ENCODE assay signal across 13 cellular contexts in the genomic region with DNA sequence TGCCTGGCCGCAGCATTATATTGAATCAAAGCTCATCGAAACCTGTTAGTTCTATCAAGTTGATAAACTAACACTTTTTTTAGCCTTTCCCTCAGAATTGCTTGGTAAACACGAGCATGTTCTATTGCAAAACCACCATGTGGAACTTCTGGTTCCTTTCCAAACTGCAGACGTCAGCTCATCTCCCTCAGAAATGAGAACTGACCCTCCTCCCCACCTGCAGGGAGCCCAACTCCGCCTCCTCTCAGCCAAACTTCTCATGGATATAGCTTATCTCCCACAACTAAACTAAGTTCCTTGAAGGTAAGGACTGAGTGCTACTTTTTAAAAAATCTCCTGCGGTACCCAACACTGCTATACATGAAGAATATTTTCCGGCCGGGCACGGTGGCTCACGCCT. TPM values are rescaled to one million over a fixed set of nuclear protein-coding genes. Genes with fewer than 3 reads are reported as not detected.
DNase-seq lines count a peak whose midpoint lies in the region; ATAC-seq, FAIRE-seq and TF ChIP-seq lines count a peak whose summit lies in the region.
"Had no signal": no experiment of that assay in that cellular context is flagged by ENCODE, and none has a peak within 500 bp of the region (broad histone marks: within the 10 kb centered on the region; RNA-seq: fewer than 3 reads in every experiment).

No MANE protein-coding gene starts in this region.

- no peak for TF ChIP-seq POLR2A in adrenal gland (IDR thresholded peaks at IDR 0.05)

- no peaks in the 10 kb centered on the region for H3K9me3 Mint-ChIP-seq in CD14-positive monocyte
- H3K9me3 Mint-ChIP-seq: mesothelial cell of epicardium had no signal

- TF ChIP-seq CTCF in CD14-positive monocyte (IDR thresholded peaks at IDR 0.05) (no peak), adrenal gland (IDR thresholded peaks at IDR 0.05) (no peak), heart right ventricle (IDR thresholded peaks at IDR 0.05) (no peak), D721Med (IDR thresholded peaks at IDR 0.05; ENCODE audit: insufficient read depth, missing control alignments) (no peak)

- H3K4me3 ChIP-seq in adrenal gland (no peak overlapping the region), heart right ventricle (no peak overlapping the region)

- no peak for FAIRE-seq in D721Med (lab: Jason Lieb, UNC)
- FAIRE-seq: small intestine had no signal

- ATAC-seq in heart right ventricle (peak in 6 of 8 donors; percentile 38 to 75 (median 60)), sciatic nerve (peak; percentile 90)
- ATAC-seq: foreskin keratinocyte had no signal

- peak overlapping the region; percentile 74 to 90 (median 85) for H3K27ac Mint-ChIP-seq in CD14-positive monocyte
- H3K27ac Mint-ChIP-seq: mesothelial cell of epicardium had no signal

- H3K27ac ChIP-seq in adrenal gland = peak overlapping the region in 1 of 5 donors; percentile 24
- H3K27ac ChIP-seq in heart right ventricle = peak overlapping the region in 2 of 10 donors; percentile 37 to 57
- H3K27ac ChIP-seq: foreskin keratinocyte had no signal

- WGBS in adrenal gland, 4 donors = 77 to 88% (median 79%) methylated on average over 10 of the region's 10 CpGs
- WGBS in heart right ventricle, 2 donors = 89 to 94% methylated on average over 10 of the region's 10 CpGs

- peak overlapping the region in 1 of 2 donors; percentile 67 for H3K4me3 Mint-ChIP-seq in CD14-positive monocyte
- H3K4me3 Mint-ChIP-seq: mesothelial cell of epicardium had no signal

- peaks cover 10% of the 10 kb centered on the region for H3K4me1 Mint-ChIP-seq in CD14-positive monocyte
- H3K4me1 Mint-ChIP-seq: mesothelial cell of epicardium had no signal

- H3K27me3 Mint-ChIP-seq in CD14-positive monocyte (ENCODE audit: low read depth in 3 of 3) = peaks cover 0 to 2% (median 0%) of the 10 kb centered on the region in 3 donors

- intact Hi-C loops in CD14-positive monocyte (cut with micrococcal nuclease) (no loop called here), adrenal gland (cut with DNase I) (no loop called here), heart right ventricle (cut with DNase I) (no loop called here), sciatic nerve (cut with DNase I) (no loop called here)

- H3K4me1 ChIP-seq in adrenal gland (replicated peaks in 1 of 2) (peaks cover 0 to 4% of the 10 kb centered on the region in 2 donors), heart right ventricle (peaks cover 0 to 10% (median 0%) of the 10 kb centered on the region in 9 donors)

- DNase-seq in CD14-positive monocyte (ENCODE audit: low spot score) = peak; percentile 59
- DNase-seq in adrenal gland = peak in 6 of 7 donors; percentile 30 to 64 (median 36)
- DNase-seq in heart right ventricle = peak in 1 of 2 donors; percentile 17
- no peak for DNase-seq in sciatic nerve (ENCODE audit: low spot score)
- no peak for DNase-seq in NCI-H526 (lab: John Stamatoyannopoulos, UW)
- DNase-seq in D721Med (ENCODE audit: insufficient read length, low spot score) = no peak
- no peak for DNase-seq in T-helper 9 cell
- no peak for DNase-seq in activated CD4-positive, alpha-beta T cell treated with anti-CD3 and anti-CD28 coated beads for 1 hour
- DNase-seq: NCI-H1417 treated with DMSO at 0.1 percent for 48 hours, small intestine had no signal

- H3K36me3 ChIP-seq in adrenal gland (replicated peaks in 1 of 2) (no peaks in the 10 kb centered on the region), heart right ventricle (peaks cover 0 to 51% (median 0%) of the 10 kb centered on the region in 9 donors)

- no peaks in the 10 kb centered on the region for H3K27me3 ChIP-seq in adrenal gland
- H3K27me3 ChIP-seq in heart right ventricle = no peaks in the 10 kb centered on the region
- H3K27me3 ChIP-seq: foreskin keratinocyte had no signal

- no peaks in the 10 kb centered on the region for H3K9me3 ChIP-seq in adrenal gland (replicated peaks in 1 of 3)
- H3K9me3 ChIP-seq in heart right ventricle = no peaks in the 10 kb centered on the region

- H3K36me3 Mint-ChIP-seq in CD14-positive monocyte = peaks cover 20 to 41% of the 10 kb centered on the region in 2 donors

RNA-seq across cellular contexts. Expression of a gene that starts 6.7 kb away (rescaled TPM):
- 10 to 100 TPM; 16.6 to 17.9 TPM for polyA plus RNA-seq in CD14-positive monocyte
- 10 to 100 TPM; 12.7 to 43.8 (median 20.4) TPM for total RNA-seq in adrenal gland
- 10 to 100 TPM in 2 of 3 donors, 1 to 10 TPM in 1; 6.8 to 13.2 (median 10.1) TPM for polyA plus RNA-seq in adrenal gland
- total RNA-seq in heart right ventricle = 10 to 100 TPM in 1 of 10 donors, 1 to 10 TPM in 9; 2.7 to 11.6 (median 4.9) TPM
- 1 to 10 TPM; 7.3 to 8.4 TPM for polyA plus RNA-seq in heart right ventricle
- 28.0 TPM for total RNA-seq in sciatic nerve

RNA-seq across cellular contexts. Expression of a gene that starts 21.0 kb away (rescaled TPM):
- not detected for polyA plus RNA-seq in CD14-positive monocyte
- not detected for total RNA-seq in adrenal gland
- under 1 TPM in 1 of 3 donors, not detected in 2; 0.47 TPM for polyA plus RNA-seq in adrenal gland
- total RNA-seq in heart right ventricle = not detected
- polyA plus RNA-seq in heart right ventricle = under 1 TPM in 1 of 2 donors, not detected in 1; 0.03 TPM
- total RNA-seq in sciatic nerve = not detected
- total RNA-seq: mesothelial cell of epicardium; T-helper 2 cell treated with Interferon-gamma antibody and Interleukin-4, amounts not matched to agents 100 ng/mL and 5 ng/mL, for 36 hours had no signal

RNA-seq across cellular contexts. Expression of a gene that starts 41.5 kb away (rescaled TPM):
- polyA plus RNA-seq in CD14-positive monocyte (1 to 10 TPM; 2.4 to 5.3 TPM), adrenal gland (10 to 100 TPM in 1 of 3 donors, 1 to 10 TPM in 2; 1.7 to 13.8 (median 4.6) TPM), heart right ventricle (1 to 10 TPM; 2.1 to 2.4 TPM)
- total RNA-seq in adrenal gland (10 to 100 TPM; 16.4 to 21.4 (median 18.5) TPM), heart right ventricle (10 to 100 TPM in 9 of 10 donors, 1 to 10 TPM in 1; 9.5 to 15.7 (median 12.0) TPM), sciatic nerve (13.4 TPM)

RNA-seq across cellular contexts. Expression of a gene that starts 41.8 kb away (rescaled TPM):
- polyA plus RNA-seq in CD14-positive monocyte (10 to 100 TPM; 15.2 to 22.3 TPM), adrenal gland (10 to 100 TPM; 17.8 to 33.0 (median 19.2) TPM), heart right ventricle (10 to 100 TPM in 1 of 2 donors, 1 to 10 TPM in 1; 8.5 to 10.8 TPM)
- total RNA-seq in adrenal gland (10 to 100 TPM; 20.4 to 59.6 (median 32.8) TPM), heart right ventricle (10 to 100 TPM in 9 of 10 donors, 1 to 10 TPM in 1; 8.2 to 15.6 (median 13.2) TPM), sciatic nerve (37.0 TPM)

Comparison
In these comparisons a context has a peak if more than half of its experiments do, and no peak if none do; other contexts are left out.
1. DNase-seq: peak in CD14-positive monocyte (single experiment) and adrenal gland (6 of 7); none in sciatic nerve (single experiment), NCI-H526 (0 of 2), D721Med (single experiment), T-helper 9 cell (single experiment) and activated CD4-positive, alpha-beta T cell treated with anti-CD3 and anti-CD28 coated beads for 1 hour (single experiment).